Comparison of ENCODE assay signal across 1 cellular context in genomic region chr6:115971785-115972184, GRCh38.
TF ChIP-seq lines count a peak whose summit lies in the region.

No MANE protein-coding gene starts in this region.

TF ChIP-seq in HepG2, 621 proteins besides CTCF, POLR2A, EP300 and RAD21 (continued from another document):
- no peak for TF ChIP-seq TFDP2 (CRISPR knock-in tag; IDR thresholded peaks at IDR 0.05)
- no peak for TF ChIP-seq PHF21A (CRISPR knock-in tag; IDR thresholded peaks at IDR 0.05)
- no peak for TF ChIP-seq SIN3A (IDR thresholded peaks at IDR 0.05; ENCODE audit: borderline replicate concordance, low read depth, low read length)
